ENCODE assay signal across 2 cellular contexts in the genomic region with DNA sequence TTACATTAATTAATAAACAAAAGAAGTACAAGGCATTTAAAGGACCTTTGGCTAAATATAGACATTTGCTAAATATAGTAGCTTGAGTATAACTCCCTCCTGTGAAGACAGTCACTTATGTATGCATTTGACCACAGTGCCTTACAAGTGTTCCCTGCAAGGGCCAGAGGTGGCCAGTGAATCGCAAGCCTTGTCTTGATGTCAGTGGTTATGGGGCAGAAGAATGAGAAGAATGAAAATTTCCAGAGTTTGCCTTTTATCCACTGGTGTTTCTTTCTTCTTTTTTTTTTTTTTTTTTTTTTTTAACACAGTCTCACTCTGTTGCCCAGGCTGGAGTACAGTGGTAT.
TF ChIP-seq lines count a peak whose summit lies in the region.

No MANE protein-coding gene starts in this region.

TF ChIP-seq in endothelial cell of umbilical vein, 7 proteins besides CTCF, POLR2A, EP300 and RAD21 (continued from another document):
- TF ChIP-seq FOS (IDR thresholded peaks at IDR 0.05; ENCODE audit: borderline replicate concordance, insufficient read depth, low read length), result no peak
- TF ChIP-seq, protein P1, sequence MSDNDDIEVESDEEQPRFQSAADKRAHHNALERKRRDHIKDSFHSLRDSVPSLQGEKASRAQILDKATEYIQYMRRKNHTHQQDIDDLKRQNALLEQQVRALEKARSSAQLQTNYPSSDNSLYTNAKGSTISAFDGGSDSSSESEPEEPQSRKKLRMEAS (IDR thresholded peaks at IDR 0.05; ENCODE audit: insufficient read depth, insufficient read length), result no peak

TF ChIP-seq in neural cell, 6 proteins besides CTCF, POLR2A, EP300 and RAD21:
- TF ChIP-seq, protein P2, sequence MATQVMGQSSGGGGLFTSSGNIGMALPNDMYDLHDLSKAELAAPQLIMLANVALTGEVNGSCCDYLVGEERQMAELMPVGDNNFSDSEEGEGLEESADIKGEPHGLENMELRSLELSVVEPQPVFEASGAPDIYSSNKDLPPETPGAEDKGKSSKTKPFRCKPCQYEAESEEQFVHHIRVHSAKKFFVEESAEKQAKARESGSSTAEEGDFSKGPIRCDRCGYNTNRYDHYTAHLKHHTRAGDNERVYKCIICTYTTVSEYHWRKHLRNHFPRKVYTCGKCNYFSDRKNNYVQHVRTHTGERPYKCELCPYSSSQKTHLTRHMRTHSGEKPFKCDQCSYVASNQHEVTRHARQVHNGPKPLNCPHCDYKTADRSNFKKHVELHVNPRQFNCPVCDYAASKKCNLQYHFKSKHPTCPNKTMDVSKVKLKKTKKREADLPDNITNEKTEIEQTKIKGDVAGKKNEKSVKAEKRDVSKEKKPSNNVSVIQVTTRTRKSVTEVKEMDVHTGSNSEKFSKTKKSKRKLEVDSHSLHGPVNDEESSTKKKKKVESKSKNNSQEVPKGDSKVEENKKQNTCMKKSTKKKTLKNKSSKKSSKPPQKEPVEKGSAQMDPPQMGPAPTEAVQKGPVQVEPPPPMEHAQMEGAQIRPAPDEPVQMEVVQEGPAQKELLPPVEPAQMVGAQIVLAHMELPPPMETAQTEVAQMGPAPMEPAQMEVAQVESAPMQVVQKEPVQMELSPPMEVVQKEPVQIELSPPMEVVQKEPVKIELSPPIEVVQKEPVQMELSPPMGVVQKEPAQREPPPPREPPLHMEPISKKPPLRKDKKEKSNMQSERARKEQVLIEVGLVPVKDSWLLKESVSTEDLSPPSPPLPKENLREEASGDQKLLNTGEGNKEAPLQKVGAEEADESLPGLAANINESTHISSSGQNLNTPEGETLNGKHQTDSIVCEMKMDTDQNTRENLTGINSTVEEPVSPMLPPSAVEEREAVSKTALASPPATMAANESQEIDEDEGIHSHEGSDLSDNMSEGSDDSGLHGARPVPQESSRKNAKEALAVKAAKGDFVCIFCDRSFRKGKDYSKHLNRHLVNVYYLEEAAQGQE (IDR thresholded peaks at IDR 0.05; ENCODE audit: borderline replicate concordance), result no peak
- no peak for TF ChIP-seq POLR2AphosphoS5 (IDR thresholded peaks at IDR 0.05)
- TF ChIP-seq EZH2 (IDR thresholded peaks at IDR 0.05; ENCODE audit: borderline replicate concordance, insufficient read depth, low read length, poor library complexity, severe bottlenecking), result no peak
- no peak for TF ChIP-seq MXI1 (conservative IDR thresholded peaks at IDR 0.05; ENCODE audit: poor library complexity, severe bottlenecking)
